19 cellular contexts compared by ENCODE assay signal in the genomic region with DNA sequence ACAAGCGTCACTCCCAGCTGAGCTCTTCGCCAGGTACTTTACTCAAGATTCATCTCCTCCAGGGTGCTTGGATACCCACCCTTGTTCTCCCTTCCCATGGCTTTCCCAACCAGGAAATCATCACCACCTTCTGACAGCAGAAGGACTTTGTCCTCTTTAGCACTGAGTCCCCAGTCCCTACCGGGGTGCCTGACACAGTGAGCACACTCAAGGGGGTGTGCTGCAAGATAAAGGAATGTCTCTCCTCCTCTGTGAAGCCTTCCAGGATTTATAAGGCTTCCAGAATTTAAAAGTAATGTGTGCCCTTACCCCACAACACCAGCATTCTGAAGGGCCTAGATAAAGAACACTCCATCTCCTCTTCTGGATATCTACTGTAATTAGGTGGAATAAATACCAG. TPM values are rescaled to one million over a fixed set of nuclear protein-coding genes. Genes with fewer than 3 reads are reported as not detected.
DNase-seq lines count a peak whose midpoint lies in the region; ATAC-seq, FAIRE-seq and TF ChIP-seq lines count a peak whose summit lies in the region.
"Had no signal": no experiment of that assay in that cellular context is flagged by ENCODE, and none has a peak within 500 bp of the region (broad histone marks: within the 10 kb centered on the region; RNA-seq: fewer than 3 reads in every experiment).

No MANE protein-coding gene starts in this region.

- H3F3A ChIP-seq in GM23248 (ENCODE audit: insufficient read depth), result peaks cover 19% of the 10 kb centered on the region; the same call in 1 of the 2 replicates

- FAIRE-seq in small intestine (lab: Jason Lieb, UNC), result no peak
- FAIRE-seq: A204.1 had no signal

- 42 to 70% (median 68%) methylated on average over 3 of the region's 3 CpGs for WGBS in small intestine, 3 donors
- WGBS in GM23248 (ENCODE audit: low coverage in 1 of 2, low lambda C conversion rate in 2 of 2, missing lambda C conversion rate in 2 of 2), 2 experiments, result 98 to 100% methylated on average over 3 of the region's 3 CpGs

- TF ChIP-seq CTCF in WTC11 (IDR thresholded peaks at IDR 0.05) (no peak), left lung (IDR thresholded peaks at IDR 0.05) (no peak)

- CTCF ChIA-PET in activated CD4-positive, alpha-beta T cell treated with anti-CD3 and anti-CD28 coated beads for 36 hours (lab: Charles Lee), result interaction anchor here (1.6 to 2.2 kb wide), 2 partner anchors 17 to 42 kb away, joined by 3 to 6 read pairs; no protein-coding TSS in a partner anchor
- CTCF ChIA-PET in WTC11 (lab: Charles Lee), result interaction anchor here (1.2 kb wide), 1 partner anchor 40 kb away, joined by 4 read pairs; a partner anchor contains a TSS

- peaks cover 27% of the 10 kb centered on the region for H3K36me3 Mint-ChIP-seq in activated CD4-positive, alpha-beta T cell treated with anti-CD3 and anti-CD28 coated beads for 36 hours (ENCODE audit: low read depth)
- no peaks in the 10 kb centered on the region for H3K36me3 Mint-ChIP-seq in WTC11

- peaks cover 25 to 35% of the 10 kb centered on the region in 2 donors for H3K4me1 ChIP-seq in left lung
- peaks cover 6 to 31% of the 10 kb centered on the region in 2 donors for H3K4me1 ChIP-seq in small intestine (ENCODE audit: control insufficient read depth in 2 of 2, insufficient read depth in 1 of 2, low read depth in 1 of 2, low read length in 1 of 2)
- peaks cover 34% of the 10 kb centered on the region for H3K4me1 ChIP-seq in GM23248 (ENCODE audit: insufficient read depth)

- no peak for DNase-seq in activated CD4-positive, alpha-beta T cell treated with anti-CD3 and anti-CD28 coated beads for 36 hours
- no peak for DNase-seq in activated CD4-positive, alpha-beta T cell treated with anti-CD3 and anti-CD28 coated beads for 48 hours
- DNase-seq in WTC11 (ENCODE audit: low spot score), result no peak
- no peak for DNase-seq in left lung
- peak; percentile 87 for DNase-seq in small intestine
- DNase-seq in GM23248, result no peak
- DNase-seq: activated CD4-positive, alpha-beta T cell treated with anti-CD3 and anti-CD28 coated beads, Interleukin-2, amount 10 ng/mL, durations not matched to agents 7 days and 5 days; activated gamma-delta T cell; left cardiac atrium; NCI-H1105; NCI-H524; stimulated activated CD4-positive, alpha-beta T cell treated with anti-CD3 and anti-CD28 coated beads, Interleukin-4, amount 100 ng/mL, for 1 hour; SW 1271 had no signal

- in situ Hi-C loops in GM23248 (cut with MboI), result no loop called here

- H3K4me3 ChIP-seq in left lung (no peak overlapping the region), small intestine (ENCODE audit: low read depth in 1 of 2, low read length in 2 of 2) (no peak overlapping the region), GM23248 (no peak overlapping the region)
- H3K4me3 ChIP-seq: HAP-1 had no signal

- H3K27me3 ChIP-seq in left lung (no peaks in the 10 kb centered on the region), small intestine (ENCODE audit: control insufficient read depth in 2 of 2, insufficient read depth in 2 of 2, low read length in 2 of 2) (no peaks in the 10 kb centered on the region), GM23248 (replicated peaks; ENCODE audit: insufficient read depth) (no peaks in the 10 kb centered on the region)

- H3K4me1 Mint-ChIP-seq in activated CD4-positive, alpha-beta T cell treated with anti-CD3 and anti-CD28 coated beads for 36 hours, result peaks cover 50% of the 10 kb centered on the region
- peaks cover 80% of the 10 kb centered on the region for H3K4me1 Mint-ChIP-seq in WTC11

- no peak overlapping the region for H2AFZ ChIP-seq in GM23248

- peaks cover 89% of the 10 kb centered on the region for H3K79me2 ChIP-seq in GM23248 (ENCODE audit: insufficient read depth)

- POLR2A ChIA-PET in activated CD4-positive, alpha-beta T cell treated with anti-CD3 and anti-CD28 coated beads for 36 hours (lab: Charles Lee), result no interaction called here
- POLR2A ChIA-PET in WTC11 (lab: Charles Lee), result no interaction called here

- no peak overlapping the region for H3K4me3 Mint-ChIP-seq in activated CD4-positive, alpha-beta T cell treated with anti-CD3 and anti-CD28 coated beads for 36 hours
- H3K4me3 Mint-ChIP-seq in WTC11, result no peak overlapping the region
- H3K4me3 Mint-ChIP-seq: activated CD4-positive, alpha-beta T cell treated with anti-CD3 and anti-CD28 coated beads, Interleukin-2, amount 10 ng/mL, durations not matched to agents 7 days and 5 days; neural crest cell had no signal

- H3K9ac ChIP-seq in GM23248, result no peak overlapping the region

- H3K4me2 ChIP-seq in GM23248 (ENCODE audit: unreplicated experiment), result no peak overlapping the region

- H3K27ac Mint-ChIP-seq in activated CD4-positive, alpha-beta T cell treated with anti-CD3 and anti-CD28 coated beads for 36 hours, result peak overlapping the region; percentile 38
- peak overlapping the region; percentile 22; the same call in 1 of the 2 replicates for H3K27ac Mint-ChIP-seq in WTC11
- H3K27ac Mint-ChIP-seq: activated CD4-positive, alpha-beta T cell treated with anti-CD3 and anti-CD28 coated beads, Interleukin-2, amount 10 ng/mL, durations not matched to agents 7 days and 5 days had no signal

- intact Hi-C loops in activated CD4-positive, alpha-beta T cell treated with anti-CD3 and anti-CD28 coated beads for 36 hours (cut with DNase I, micrococcal nuclease), result loop anchor here in 1 of 2 experiments (5.0 kb wide), 1 partner anchor 41 kb away; a partner anchor contains a TSS
- intact Hi-C loops in left lung (cut with DNase I), result no loop called here

- H3K9me3 ChIP-seq in left lung, result no peaks in the 10 kb centered on the region
- H3K9me3 ChIP-seq in small intestine (ENCODE audit: control insufficient read depth, low read depth), result no peaks in the 10 kb centered on the region
- no peaks in the 10 kb centered on the region for H3K9me3 ChIP-seq in GM23248 (ENCODE audit: low read depth)
- H3K9me3 ChIP-seq: HAP-1 had no signal

- H3K27me3 Mint-ChIP-seq in activated CD4-positive, alpha-beta T cell treated with anti-CD3 and anti-CD28 coated beads for 36 hours, result no peaks in the 10 kb centered on the region
- no peaks in the 10 kb centered on the region for H3K27me3 Mint-ChIP-seq in WTC11 (ENCODE audit: low read depth)
- H3K27me3 Mint-ChIP-seq: activated CD4-positive, alpha-beta T cell treated with anti-CD3 and anti-CD28 coated beads, Interleukin-2, amount 10 ng/mL, durations not matched to agents 7 days and 5 days had no signal

- H3K27ac ChIP-seq in left lung (no peak overlapping the region), small intestine (ENCODE audit: low read depth in 1 of 2, low read length in 1 of 2) (peak overlapping the region; percentile 27 to 67), GM23248 (no peak overlapping the region)
- H3K27ac ChIP-seq: RWPE1 had no signal

- no peak for ATAC-seq in activated CD4-positive, alpha-beta T cell treated with anti-CD3 and anti-CD28 coated beads for 36 hours
- ATAC-seq in WTC11, result no peak
- peak; percentile 8 for ATAC-seq in left lung
- ATAC-seq in HG03108 (IDR thresholded peaks at IDR 0.05; ENCODE audit: unreplicated experiment), result no peak
- ATAC-seq in HG03460 (IDR thresholded peaks at IDR 0.05; ENCODE audit: unreplicated experiment), result no peak
- ATAC-seq: left cardiac atrium had no signal

- no peaks in the 10 kb centered on the region for H3K9me2 ChIP-seq in GM23248 (ENCODE audit: insufficient read depth)

- H4K20me1 ChIP-seq in GM23248 (ENCODE audit: insufficient read depth), result no peaks in the 10 kb centered on the region

- H3K36me3 ChIP-seq in left lung (no peaks in the 10 kb centered on the region), small intestine (ENCODE audit: control insufficient read depth in 2 of 2, insufficient read depth in 2 of 2, low read length in 2 of 2) (peaks cover 0 to 2% of the 10 kb centered on the region in 2 donors), GM23248 (ENCODE audit: low read depth) (no peaks in the 10 kb centered on the region)
- H3K36me3 ChIP-seq: HAP-1 had no signal

- H3K9me3 Mint-ChIP-seq in activated CD4-positive, alpha-beta T cell treated with anti-CD3 and anti-CD28 coated beads for 36 hours (ENCODE audit: low read depth), result no peaks in the 10 kb centered on the region
- no peaks in the 10 kb centered on the region for H3K9me3 Mint-ChIP-seq in WTC11
- H3K9me3 Mint-ChIP-seq: activated CD4-positive, alpha-beta T cell treated with anti-CD3 and anti-CD28 coated beads, Interleukin-2, amount 10 ng/mL, durations not matched to agents 7 days and 5 days; neural crest cell had no signal

TF ChIP-seq in WTC11, 78 proteins besides CTCF, POLR2A, EP300 and RAD21 (continues in another document):
- TF ChIP-seq, protein P1, sequence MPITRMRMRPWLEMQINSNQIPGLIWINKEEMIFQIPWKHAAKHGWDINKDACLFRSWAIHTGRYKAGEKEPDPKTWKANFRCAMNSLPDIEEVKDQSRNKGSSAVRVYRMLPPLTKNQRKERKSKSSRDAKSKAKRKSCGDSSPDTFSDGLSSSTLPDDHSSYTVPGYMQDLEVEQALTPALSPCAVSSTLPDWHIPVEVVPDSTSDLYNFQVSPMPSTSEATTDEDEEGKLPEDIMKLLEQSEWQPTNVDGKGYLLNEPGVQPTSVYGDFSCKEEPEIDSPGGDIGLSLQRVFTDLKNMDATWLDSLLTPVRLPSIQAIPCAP (CRISPR knock-in tag; IDR thresholded peaks at IDR 0.05), result no peak
- no peak for TF ChIP-seq MXD4 (CRISPR knock-in tag; IDR thresholded peaks at IDR 0.05; ENCODE audit: borderline replicate concordance)
- TF ChIP-seq, protein P2, sequence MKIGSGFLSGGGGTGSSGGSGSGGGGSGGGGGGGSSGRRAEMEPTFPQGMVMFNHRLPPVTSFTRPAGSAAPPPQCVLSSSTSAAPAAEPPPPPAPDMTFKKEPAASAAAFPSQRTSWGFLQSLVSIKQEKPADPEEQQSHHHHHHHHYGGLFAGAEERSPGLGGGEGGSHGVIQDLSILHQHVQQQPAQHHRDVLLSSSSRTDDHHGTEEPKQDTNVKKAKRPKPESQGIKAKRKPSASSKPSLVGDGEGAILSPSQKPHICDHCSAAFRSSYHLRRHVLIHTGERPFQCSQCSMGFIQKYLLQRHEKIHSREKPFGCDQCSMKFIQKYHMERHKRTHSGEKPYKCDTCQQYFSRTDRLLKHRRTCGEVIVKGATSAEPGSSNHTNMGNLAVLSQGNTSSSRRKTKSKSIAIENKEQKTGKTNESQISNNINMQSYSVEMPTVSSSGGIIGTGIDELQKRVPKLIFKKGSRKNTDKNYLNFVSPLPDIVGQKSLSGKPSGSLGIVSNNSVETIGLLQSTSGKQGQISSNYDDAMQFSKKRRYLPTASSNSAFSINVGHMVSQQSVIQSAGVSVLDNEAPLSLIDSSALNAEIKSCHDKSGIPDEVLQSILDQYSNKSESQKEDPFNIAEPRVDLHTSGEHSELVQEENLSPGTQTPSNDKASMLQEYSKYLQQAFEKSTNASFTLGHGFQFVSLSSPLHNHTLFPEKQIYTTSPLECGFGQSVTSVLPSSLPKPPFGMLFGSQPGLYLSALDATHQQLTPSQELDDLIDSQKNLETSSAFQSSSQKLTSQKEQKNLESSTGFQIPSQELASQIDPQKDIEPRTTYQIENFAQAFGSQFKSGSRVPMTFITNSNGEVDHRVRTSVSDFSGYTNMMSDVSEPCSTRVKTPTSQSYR (CRISPR knock-in tag; IDR thresholded peaks at IDR 0.05), result no peak

RNA-seq across cellular contexts. Expression of a gene that starts 39.6 kb away (rescaled TPM):
- total RNA-seq in activated CD4-positive, alpha-beta T cell treated with anti-CD3 and anti-CD28 coated beads for 36 hours, result 10 to 100 TPM; 17.1 to 23.0 TPM
- 16.8 to 20.2 TPM (median 19.2 TPM) in 3 replicates for total RNA-seq in WTC11 (2021)
- 10 to 100 TPM; 36.9 to 37.7 TPM for total RNA-seq in left lung
- 10 to 100 TPM in 1 of 3 donors, 1 to 10 TPM in 2; 2.2 to 12.4 (median 4.3) TPM for polyA plus RNA-seq in small intestine
- total RNA-seq in GM23248 (2014; rRNA removed; shearing (Covaris generic)), result 21.2 and 31.3 TPM in 2 replicates
- 16.2 and 17.1 TPM in 2 replicates for polyA plus RNA-seq in GM23248 (2016; fragmentation: Nextera tagmentation; extraction: Ambion mirVana)

Comparison
In these comparisons a context has a peak if more than half of its experiments do, and no peak if none do; other contexts are left out.
1. H3K27ac ChIP-seq: peak in small intestine (2 of 2); none in left lung (0 of 2) and GM23248 (single experiment).